Comparison of ENCODE assay signal across 1 cellular context in genomic region chr20:51729771-51730170, GRCh38.
TF ChIP-seq lines count a peak whose summit lies in the region.

No MANE protein-coding gene starts in this region.

TF ChIP-seq in WTC11, 78 proteins besides CTCF, POLR2A, EP300 and RAD21 (continued from another document):
- TF ChIP-seq, protein P1, sequence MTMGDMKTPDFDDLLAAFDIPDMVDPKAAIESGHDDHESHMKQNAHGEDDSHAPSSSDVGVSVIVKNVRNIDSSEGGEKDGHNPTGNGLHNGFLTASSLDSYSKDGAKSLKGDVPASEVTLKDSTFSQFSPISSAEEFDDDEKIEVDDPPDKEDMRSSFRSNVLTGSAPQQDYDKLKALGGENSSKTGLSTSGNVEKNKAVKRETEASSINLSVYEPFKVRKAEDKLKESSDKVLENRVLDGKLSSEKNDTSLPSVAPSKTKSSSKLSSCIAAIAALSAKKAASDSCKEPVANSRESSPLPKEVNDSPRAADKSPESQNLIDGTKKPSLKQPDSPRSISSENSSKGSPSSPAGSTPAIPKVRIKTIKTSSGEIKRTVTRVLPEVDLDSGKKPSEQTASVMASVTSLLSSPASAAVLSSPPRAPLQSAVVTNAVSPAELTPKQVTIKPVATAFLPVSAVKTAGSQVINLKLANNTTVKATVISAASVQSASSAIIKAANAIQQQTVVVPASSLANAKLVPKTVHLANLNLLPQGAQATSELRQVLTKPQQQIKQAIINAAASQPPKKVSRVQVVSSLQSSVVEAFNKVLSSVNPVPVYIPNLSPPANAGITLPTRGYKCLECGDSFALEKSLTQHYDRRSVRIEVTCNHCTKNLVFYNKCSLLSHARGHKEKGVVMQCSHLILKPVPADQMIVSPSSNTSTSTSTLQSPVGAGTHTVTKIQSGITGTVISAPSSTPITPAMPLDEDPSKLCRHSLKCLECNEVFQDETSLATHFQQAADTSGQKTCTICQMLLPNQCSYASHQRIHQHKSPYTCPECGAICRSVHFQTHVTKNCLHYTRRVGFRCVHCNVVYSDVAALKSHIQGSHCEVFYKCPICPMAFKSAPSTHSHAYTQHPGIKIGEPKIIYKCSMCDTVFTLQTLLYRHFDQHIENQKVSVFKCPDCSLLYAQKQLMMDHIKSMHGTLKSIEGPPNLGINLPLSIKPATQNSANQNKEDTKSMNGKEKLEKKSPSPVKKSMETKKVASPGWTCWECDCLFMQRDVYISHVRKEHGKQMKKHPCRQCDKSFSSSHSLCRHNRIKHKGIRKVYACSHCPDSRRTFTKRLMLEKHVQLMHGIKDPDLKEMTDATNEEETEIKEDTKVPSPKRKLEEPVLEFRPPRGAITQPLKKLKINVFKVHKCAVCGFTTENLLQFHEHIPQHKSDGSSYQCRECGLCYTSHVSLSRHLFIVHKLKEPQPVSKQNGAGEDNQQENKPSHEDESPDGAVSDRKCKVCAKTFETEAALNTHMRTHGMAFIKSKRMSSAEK (CRISPR knock-in tag; IDR thresholded peaks at IDR 0.05; ENCODE audit: borderline replicate concordance), result no peak
- TF ChIP-seq ZBTB21 (CRISPR knock-in tag; IDR thresholded peaks at IDR 0.05; ENCODE audit: borderline replicate concordance), result no peak
TF ChIP-seq in WTC11: peak in this region for 0.
